Comparison of ENCODE assay signal across 9 cellular contexts in genomic region chr12:108128221-108129016, GRCh38. TPM values are rescaled to one million over a fixed set of nuclear protein-coding genes. Genes with fewer than 3 reads are reported as not detected.
A peak's percentile ranks its signal among the peaks of the same experiment; 100 is the strongest.
DNase-seq lines count a peak whose midpoint lies in the region; ATAC-seq, FAIRE-seq and TF ChIP-seq lines count a peak whose summit lies in the region.
"Had no signal": no experiment of that assay in that cellular context is flagged by ENCODE, and none has a peak within 500 bp of the region (broad histone marks: within the 10 kb centered on the region; RNA-seq: fewer than 3 reads in every experiment).

No MANE protein-coding gene starts in this region.

- H3K9ac ChIP-seq in K562 (ENCODE audit: insufficient read depth in 1 of 2, low read depth in 2 of 2, low read length in 2 of 2) = peak overlapping the region in 1 of 2 experiments; percentile 93; a peak in 2 of 4 replicates
- peak overlapping the region; percentile 47 to 68 for H3K9ac ChIP-seq in stomach smooth muscle (ENCODE audit: low read length in 2 of 2)

- no peak for FAIRE-seq in K562 (lab: Jason Lieb, UNC)

- CTCF ChIA-PET in K562 (lab: Yijun Ruan, JAX; ENCODE audit: low intra/inter-chr PET ratio) = interaction anchor here (1.3 kb wide), 1 partner anchor 65 kb away, joined by 5 read pairs; no protein-coding TSS in a partner anchor

- no peak overlapping the region; the same call in 2 of the 3 replicates for H3K27ac ChIP-seq in K562 (ENCODE audit: extremely low read depth, low read depth, low read length)
- H3K27ac ChIP-seq in mesodermal cell (ENCODE audit: low read depth, low read length, severe bottlenecking) = no peak overlapping the region
- H3K27ac ChIP-seq in stomach smooth muscle (ENCODE audit: low read length) = peak overlapping the region; percentile 60

- H3K4me1 ChIP-seq in K562 (replicated peaks in 1 of 2; ENCODE audit: control insufficient read depth in 2 of 2, insufficient read depth in 2 of 2, low read length in 2 of 2) (peaks cover 32 to 36% of the 10 kb centered on the region in 2 experiments), mesodermal cell (ENCODE audit: control insufficient read depth, insufficient read depth, low read length, poor library complexity, severe bottlenecking) (peaks cover 4% of the 10 kb centered on the region), stomach smooth muscle (ENCODE audit: control insufficient read depth, insufficient read depth, low read length) (peaks cover 53% of the 10 kb centered on the region)

- ATAC-seq in K562 (no peak), GM19397 (IDR thresholded peaks at IDR 0.05; ENCODE audit: unreplicated experiment) (no peak), esophagus mucosa (no peak)

- no peak for TF ChIP-seq CTCF in K562 (IDR thresholded peaks at IDR 0.05 in 2 of 3, conservative IDR thresholded peaks at IDR 0.05 in 1 of 3; ENCODE audit: insufficient read depth in 2 of 3, low read depth in 1 of 3, low read length in 3 of 3)

- H3K9me3 ChIP-seq in K562 (replicated peaks; ENCODE audit: control insufficient read depth, insufficient read depth, low read depth, low read length) (no peaks in the 10 kb centered on the region), mesodermal cell (ENCODE audit: control insufficient read depth, low read length) (no peaks in the 10 kb centered on the region), stomach smooth muscle (ENCODE audit: control insufficient read depth in 2 of 2, low read length in 2 of 2) (no peaks in the 10 kb centered on the region)

- peak overlapping the region; percentile 72; the same call in 1 of the 2 replicates for H2AFZ ChIP-seq in K562 (ENCODE audit: low read depth, low read length)

- TF ChIP-seq EP300 in K562 (IDR thresholded peaks at IDR 0.05; ENCODE audit: low read length) = no peak

- H3K4me2 ChIP-seq in K562 (ENCODE audit: insufficient read depth, low read length) = peak overlapping the region; percentile 70

- intact Hi-C loops in K562 (cut with micrococcal nuclease) = loop anchor here (1.0 to 10.0 kb wide), 2 partner anchors 11 to 726 kb away; partner anchors contain the start of gene SSH1

- in situ Hi-C loops in K562 (cut with MboI) (no loop called here), G401 (cut with HindIII; ENCODE audit: low sequenced_read_pairs) (no loop called here)

- H3K27me3 ChIP-seq in H7 (ENCODE audit: control insufficient read depth, insufficient read depth, low read length) (peaks cover 21% of the 10 kb centered on the region), K562 (ENCODE audit: control insufficient read depth in 2 of 2, insufficient read depth in 2 of 2, low read length in 2 of 2) (no peaks in the 10 kb centered on the region), stomach smooth muscle (ENCODE audit: control insufficient read depth in 1 of 2, insufficient read depth in 2 of 2, low read length in 2 of 2) (peaks cover 2 to 4% of the 10 kb centered on the region in 2 donors)

- TF ChIP-seq POLR2A in K562 (conservative IDR thresholded peaks at IDR 0.05) = no peak

- peaks cover 4% of the 10 kb centered on the region; the same call in 1 of the 3 replicates for H3K79me2 ChIP-seq in K562 (ENCODE audit: control insufficient read depth, insufficient read depth, low read length)

- H3K4me3 ChIP-seq in H7 (ENCODE audit: insufficient read depth, low read depth, low read length) = peak overlapping the region; percentile 51; the same call in 1 of the 2 replicates
- H3K4me3 ChIP-seq in K562 = peak overlapping the region; percentile 56
- H3K4me3 ChIP-seq in mesodermal cell (ENCODE audit: extremely low read depth, insufficient read depth, low read length, poor library complexity, severe bottlenecking) = peak overlapping the region; percentile 39
- H3K4me3 ChIP-seq in stomach smooth muscle (ENCODE audit: low read length in 2 of 2) = peak overlapping the region; percentile 60 to 81

- BruUV-seq in K562 (replicated peaks; lab: Mats Ljungman, UMichigan) = no TSS peak

- no peak for DNase-seq in H7
- DNase-seq in K562 (ENCODE audit: extremely low read depth in 1 of 4, low spot score in 3 of 4) = no peak
- DNase-seq in G401 (ENCODE audit: low spot score) = no peak
- no peak for DNase-seq in activated CD4-positive, alpha-beta T cell treated with anti-CD3 and anti-CD28 coated beads for 1 hour
- DNase-seq: stimulated activated naive B cell treated with anti-CD40 and anti-IgM and Interleukin-4, amounts not matched to agents 10 μg/mL and 1 μg/mL and 100 μg/mL, for 72 hours had no signal

- no peaks in the 10 kb centered on the region for H4K20me1 ChIP-seq in K562 (replicated peaks; ENCODE audit: control insufficient read depth, insufficient read depth, low read length)

- H3K36me3 ChIP-seq in H7 (replicated peaks; ENCODE audit: control insufficient read depth, insufficient read depth, low read length) (no peaks in the 10 kb centered on the region), K562 (ENCODE audit: control insufficient read depth, insufficient read depth, low read length) (no peaks in the 10 kb centered on the region), mesodermal cell (ENCODE audit: control insufficient read depth, insufficient read depth, low read length) (no peaks in the 10 kb centered on the region), stomach smooth muscle (ENCODE audit: control insufficient read depth in 2 of 2, insufficient read depth in 2 of 2, low read length in 2 of 2) (no peaks in the 10 kb centered on the region)

- H3K9me1 ChIP-seq in K562 (ENCODE audit: control insufficient read depth, insufficient read depth, low read length) = no peaks in the 10 kb centered on the region

- no peak for TF ChIP-seq RAD21 in K562 (CRISPR knock-in tag; conservative IDR thresholded peaks at IDR 0.05 in 1 of 2, IDR thresholded peaks at IDR 0.05 in 1 of 2)

- 69% methylated on average over 9 of the region's 10 CpGs for WGBS in K562 (ENCODE audit: insufficient coverage, low coverage, missing lambda C conversion rate)
- WGBS in mesodermal cell (ENCODE audit: insufficient coverage in 2 of 2), 2 experiments = 72 to 85% methylated on average over 5 to 7 of the region's 10 CpGs

- POLR2A ChIA-PET in K562 (lab: Yijun Ruan, JAX) = interaction anchor here (0.6 to 1.3 kb wide), 2 partner anchors 12 to 204 kb away, joined by 4 read pairs; no protein-coding TSS in a partner anchor

TF ChIP-seq in K562, 482 proteins besides CTCF, POLR2A, EP300 and RAD21 (continues in another document):
- peak; percentile 97 for TF ChIP-seq ADNP (tag; IDR thresholded peaks at IDR 0.05)
- TF ChIP-seq RCOR1 (IDR thresholded peaks at IDR 0.05; ENCODE audit: borderline replicate concordance in 1 of 2, low read depth in 2 of 2, low read length in 2 of 2) = peak in 1 of 2 experiments; percentile 63; a peak in 3 of 4 replicates
- no peak for TF ChIP-seq CTBP1 (IDR thresholded peaks at IDR 0.05; ENCODE audit: borderline replicate concordance)
- peak; percentile 72 for TF ChIP-seq ZFP36 (IDR thresholded peaks at IDR 0.05; ENCODE audit: low read depth, low read length, partially characterized antibody)
- 0 out of 2 replicates have a peak, but pooled peaks have one; percentile 17 for TF ChIP-seq BRD4 (IDR thresholded peaks at IDR 0.05)
- TF ChIP-seq BRD9 (IDR thresholded peaks at IDR 0.05; ENCODE audit: low read depth, partially characterized antibody) = peak; percentile 93
- TF ChIP-seq NFYB (IDR thresholded peaks at IDR 0.05; ENCODE audit: extremely low read depth, insufficient read length) = no peak
- TF ChIP-seq TEAD2 (tag; IDR thresholded peaks at IDR 0.05) = no peak
- TF ChIP-seq MXI1 (IDR thresholded peaks at IDR 0.05; ENCODE audit: low read depth, low read length) = no peak

RNA-seq across cellular contexts. Expression of gene WSCD2, which starts 0.7 kb away (rescaled TPM):
- 1.7 and 1.8 TPM in 2 replicates for total RNA-seq in H7 (2014; rRNA removed; shearing (Covaris generic))
- 0.65 and 4.6 TPM in 2 replicates for total RNA-seq in K562 (2011; cell fraction: chromatin; rRNA removed; ENCODE audit: low replicate concordance)
- 0.33 and 1.8 TPM in 2 replicates for total RNA-seq in K562 (2011; cell fraction: nucleolus; rRNA removed)
- total RNA-seq in K562 (2011; cell fraction: nucleoplasm; rRNA removed) = 2.8 and 3.4 TPM in 2 replicates
- 4.0 and 4.9 TPM in 2 replicates for total RNA-seq in K562 (2014; rRNA removed)
- total RNA-seq in K562 (2014; rRNA removed; fragmentation: Illumina TruSeq; extraction: Trizol) = 3.0 TPM in 2 replicates
- 13.9 and 14.1 TPM in 2 replicates for total RNA-seq in K562 (2015; rRNA removed; fragmentation: Illumina TruSeq; extraction: Trizol)
- total RNA-seq in K562 (2021) = 4.0 and 5.0 TPM in 2 replicates
- 0.88 and 0.91 TPM in 2 replicates for polyA plus RNA-seq in K562 (2011; rRNA removed)
- 0.15 and 0.38 TPM in 2 replicates for polyA plus RNA-seq in K562 (2011; cell fraction: cytosol; rRNA removed)
- 0.50 and 1.4 TPM in 2 replicates for polyA plus RNA-seq in K562 (2011; cell fraction: nucleus; rRNA removed)
- polyA plus RNA-seq in K562 (2012) = 9.3 and 12.5 TPM in 2 replicates
- polyA plus RNA-seq in K562 (2014; fragmentation: Illumina TruSeq; extraction: Trizol) = 2.8 and 5.2 TPM in 2 replicates
- under 1 TPM; 0.72 to 0.89 TPM for polyA plus RNA-seq in K562 (2014; fragmentation: Nextera tagmentation; extraction: Ambion mirVana)
- 4.1 and 6.0 TPM in 2 replicates for polyA plus RNA-seq in K562 (2014; rRNA removed)
- 0.11 and 0.57 TPM in 2 replicates for polyA minus RNA-seq in K562 (2011; rRNA and poly(A)+ RNA removed)
- 1.2 TPM in 1 of 2 replicates, not detected in the other for polyA minus RNA-seq in K562 (2011; cell fraction: cytosol; rRNA and poly(A)+ RNA removed)
- polyA minus RNA-seq in K562 (2011; cell fraction: nucleus; rRNA and poly(A)+ RNA removed) = 0.67 and 3.7 TPM in 2 replicates
- polyA plus RNA-seq in mesodermal cell (2013, experiment 1 of 2) = 10.4 TPM
- 7.5 TPM for polyA plus RNA-seq in mesodermal cell (2013, experiment 2 of 2)
- total RNA-seq in G401 (2014; rRNA removed; shearing (Covaris generic)) = 0.31 TPM in 1 of 2 replicates, not detected in the other
- 0.32 TPM for total RNA-seq in esophagus mucosa
